Comparison of ENCODE assay signal across 10 cellular contexts in genomic region chr12:12214635-12215131, GRCh38. TPM values are rescaled to one million over a fixed set of nuclear protein-coding genes. Genes with fewer than 3 reads are reported as not detected.
DNase-seq lines count a peak whose midpoint lies in the region; ATAC-seq and TF ChIP-seq lines count a peak whose summit lies in the region.
"Had no signal": no experiment of that assay in that cellular context is flagged by ENCODE, and none has a peak within 500 bp of the region (broad histone marks: within the 10 kb centered on the region; RNA-seq: fewer than 3 reads in every experiment).

No MANE protein-coding gene starts in this region.

- H3K23ac ChIP-seq in trophoblast cell (ENCODE audit: low read length), result no peak overlapping the region

- no peaks in the 10 kb centered on the region for H3F3A ChIP-seq in GM23338 (replicated peaks; ENCODE audit: low read depth)

- H3K36me3 ChIP-seq in GM23338 (ENCODE audit: insufficient read depth), result no peaks in the 10 kb centered on the region
- H3K36me3 ChIP-seq in gastroesophageal sphincter, result no peaks in the 10 kb centered on the region
- H3K36me3 ChIP-seq in trophoblast cell (ENCODE audit: control insufficient read depth in 1 of 2, insufficient read depth in 2 of 2, low read length in 2 of 2), result peaks cover 0 to 2% of the 10 kb centered on the region in 2 experiments

- no peak for TF ChIP-seq CTCF in GM23338 (conservative IDR thresholded peaks at IDR 0.05; ENCODE audit: low read depth in 2 of 2)
- TF ChIP-seq CTCF in osteocyte (IDR thresholded peaks at IDR 0.05), result no peak
- TF ChIP-seq CTCF in gastroesophageal sphincter (IDR thresholded peaks at IDR 0.05), result no peak

- H3K4me1 ChIP-seq in GM23338 (ENCODE audit: insufficient read depth) (peaks cover 31% of the 10 kb centered on the region), gastroesophageal sphincter (peaks cover 0 to 22% (median 0%) of the 10 kb centered on the region in 3 donors), trophoblast cell (ENCODE audit: control insufficient read depth in 1 of 2, insufficient read depth in 2 of 2, low read length in 2 of 2) (peaks cover 0 to 2% of the 10 kb centered on the region in 2 experiments)

- no peaks in the 10 kb centered on the region for H3K9me2 ChIP-seq in GM23338 (ENCODE audit: insufficient read depth)

- no peak overlapping the region for H2BK120ac ChIP-seq in trophoblast cell (ENCODE audit: insufficient read depth, low read length, poor library complexity)

- 33 to 44% methylated on average over 3 of the region's 3 CpGs for WGBS in gastroesophageal sphincter (ENCODE audit: low coverage in 1 of 2), 2 donors
- WGBS in trophoblast cell (ENCODE audit: extremely low coverage, insufficient coverage, insufficient read length), result no CpG with 5 or more reads among the region's 3 CpGs

- H3K36me3 Mint-ChIP-seq in GM23338 (ENCODE audit: low read depth) (no peaks in the 10 kb centered on the region; the same call in 2 of the 3 replicates), osteocyte (ENCODE audit: unreplicated experiment) (peaks cover 11% of the 10 kb centered on the region)
- no peaks in the 10 kb centered on the region for H3K36me3 Mint-ChIP-seq in activated CD4-positive, alpha-beta T cell treated with anti-CD3 and anti-CD28 coated beads, Interleukin-2, amount 10 ng/mL, durations not matched to agents 7 days and 5 days (ENCODE audit: low read depth)

- peak; percentile 33 for DNase-seq in GM23338 (ENCODE audit: low spot score)
- DNase-seq in NOMO-1 treated with DMSO at 0.1 percent for 48 hours (lab: John Stamatoyannopoulos, UW; ENCODE audit: unreplicated experiment), result peak; percentile 42
- peak; percentile 35 for DNase-seq in dermis blood vessel endothelial cell
- DNase-seq in osteocyte (ENCODE audit: extremely low spot score, unreplicated experiment), result no peak
- no peak for DNase-seq in activated CD4-positive, alpha-beta T cell treated with anti-CD3 and anti-CD28 coated beads, Interleukin-2, amount 10 ng/mL, durations not matched to agents 7 days and 5 days
- no peak for DNase-seq in trophoblast cell
- DNase-seq: NCI-H510A had no signal

- no peak overlapping the region for H4K91ac ChIP-seq in trophoblast cell (ENCODE audit: low read depth, low read length)

- H3K9me3 ChIP-seq in gastroesophageal sphincter (no peaks in the 10 kb centered on the region), trophoblast cell (ENCODE audit: insufficient read depth, low read depth, low read length) (no peaks in the 10 kb centered on the region)

- H2AFZ ChIP-seq in GM23338 (no peak overlapping the region), trophoblast cell (ENCODE audit: insufficient read depth, low read length, poor library complexity) (no peak overlapping the region)

- H3K79me2 ChIP-seq in GM23338 (replicated peaks; ENCODE audit: insufficient read depth) (peaks cover 100% of the 10 kb centered on the region), trophoblast cell (ENCODE audit: control insufficient read depth, insufficient read depth, low read length, poor library complexity) (no peaks in the 10 kb centered on the region)

- TF ChIP-seq EP300 in gastroesophageal sphincter (IDR thresholded peaks at IDR 0.05), result no peak

- no peak overlapping the region for H3K4me3 ChIP-seq in GM23338
- no peak overlapping the region for H3K4me3 ChIP-seq in gastroesophageal sphincter
- H3K4me3 ChIP-seq in trophoblast cell (ENCODE audit: low read depth, low read length), result no peak overlapping the region

- no peaks in the 10 kb centered on the region for H3K27me3 ChIP-seq in GM23338 (ENCODE audit: insufficient read depth)
- no peaks in the 10 kb centered on the region for H3K27me3 ChIP-seq in gastroesophageal sphincter
- no peaks in the 10 kb centered on the region for H3K27me3 ChIP-seq in trophoblast cell (ENCODE audit: insufficient read depth, low read length)

- no peak overlapping the region for H4K12ac ChIP-seq in trophoblast cell (ENCODE audit: low read depth, low read length)

- no peak overlapping the region for H3K14ac ChIP-seq in trophoblast cell (ENCODE audit: low read length)

- H3K27ac Mint-ChIP-seq in GM23338, result peak overlapping the region; percentile 71
- H3K27ac Mint-ChIP-seq in osteocyte (ENCODE audit: unreplicated experiment), result peak overlapping the region; percentile 60
- H3K27ac Mint-ChIP-seq in activated CD4-positive, alpha-beta T cell treated with anti-CD3 and anti-CD28 coated beads, Interleukin-2, amount 10 ng/mL, durations not matched to agents 7 days and 5 days, result no peak overlapping the region
- H3K27ac Mint-ChIP-seq: T-helper 1 cell treated with Interleukin-12 subunit alpha and Interleukin-12 subunit beta and Interleukin-4 antibody, amounts not matched to agents 30 μg/mL and 1 μg/mL, for 36 hours had no signal

- H3K9me3 Mint-ChIP-seq in GM23338 (no peaks in the 10 kb centered on the region), osteocyte (ENCODE audit: unreplicated experiment) (no peaks in the 10 kb centered on the region)
- H3K9me3 Mint-ChIP-seq in activated CD4-positive, alpha-beta T cell treated with anti-CD3 and anti-CD28 coated beads, Interleukin-2, amount 10 ng/mL, durations not matched to agents 7 days and 5 days, result no peaks in the 10 kb centered on the region
- H3K9me3 Mint-ChIP-seq: T-helper 1 cell treated with Interleukin-12 subunit alpha and Interleukin-12 subunit beta and Interleukin-4 antibody, amounts not matched to agents 30 μg/mL and 1 μg/mL, for 36 hours had no signal

- CTCF ChIA-PET in activated CD4-positive, alpha-beta T cell treated with anti-CD3 and anti-CD28 coated beads, Interleukin-2, amount 10 ng/mL, durations not matched to agents 7 days and 5 days (lab: Charles Lee), result no interaction called here

- ATAC-seq in GM23338 (peak; percentile 64), HG03196 (IDR thresholded peaks at IDR 0.05; ENCODE audit: unreplicated experiment) (no peak), gastroesophageal sphincter (no peak)

- peaks cover 17% of the 10 kb centered on the region for H4K20me1 ChIP-seq in GM23338 (replicated peaks; ENCODE audit: insufficient read depth)

- H3K9ac ChIP-seq in trophoblast cell (ENCODE audit: low read length), result no peak overlapping the region

- H2AK5ac ChIP-seq in trophoblast cell (ENCODE audit: low read length), result no peak overlapping the region

- no peaks in the 10 kb centered on the region for H3K79me1 ChIP-seq in trophoblast cell (ENCODE audit: low read length)

- no peak overlapping the region for H3K18ac ChIP-seq in trophoblast cell (ENCODE audit: low read length)

- H3K4me1 Mint-ChIP-seq in GM23338 (peaks cover 43% of the 10 kb centered on the region), osteocyte (ENCODE audit: unreplicated experiment) (peaks cover 27% of the 10 kb centered on the region)
- peaks cover 24% of the 10 kb centered on the region for H3K4me1 Mint-ChIP-seq in activated CD4-positive, alpha-beta T cell treated with anti-CD3 and anti-CD28 coated beads, Interleukin-2, amount 10 ng/mL, durations not matched to agents 7 days and 5 days

- POLR2A ChIA-PET in activated CD4-positive, alpha-beta T cell treated with anti-CD3 and anti-CD28 coated beads, Interleukin-2, amount 10 ng/mL, durations not matched to agents 7 days and 5 days (lab: Charles Lee), result no interaction called here

- H2BK5ac ChIP-seq in trophoblast cell (ENCODE audit: low read depth, low read length, poor library complexity), result no peak overlapping the region

- TF ChIP-seq POLR2A in gastroesophageal sphincter (IDR thresholded peaks at IDR 0.05), result no peak

- H3K4me3 Mint-ChIP-seq in GM23338, result peak overlapping the region; percentile 5; the same call in 2 of the 3 replicates
- no peak overlapping the region for H3K4me3 Mint-ChIP-seq in osteocyte (ENCODE audit: unreplicated experiment)
- no peak overlapping the region for H3K4me3 Mint-ChIP-seq in activated CD4-positive, alpha-beta T cell treated with anti-CD3 and anti-CD28 coated beads, Interleukin-2, amount 10 ng/mL, durations not matched to agents 7 days and 5 days
- H3K4me3 Mint-ChIP-seq: T-helper 1 cell treated with Interleukin-12 subunit alpha and Interleukin-12 subunit beta and Interleukin-4 antibody, amounts not matched to agents 30 μg/mL and 1 μg/mL, for 36 hours had no signal

- H3K27me3 Mint-ChIP-seq in GM23338 (ENCODE audit: insufficient read depth, low read depth, poor library complexity), result no peaks in the 10 kb centered on the region
- no peaks in the 10 kb centered on the region for H3K27me3 Mint-ChIP-seq in osteocyte (ENCODE audit: unreplicated experiment)
- H3K27me3 Mint-ChIP-seq in activated CD4-positive, alpha-beta T cell treated with anti-CD3 and anti-CD28 coated beads, Interleukin-2, amount 10 ng/mL, durations not matched to agents 7 days and 5 days, result peaks cover 37% of the 10 kb centered on the region

- no peak overlapping the region for H4K8ac ChIP-seq in trophoblast cell (ENCODE audit: low read depth, low read length)

- H3K4me2 ChIP-seq in GM23338 (peak overlapping the region; percentile 39), trophoblast cell (ENCODE audit: low read length) (no peak overlapping the region)

- H3K4ac ChIP-seq in trophoblast cell (ENCODE audit: low read depth, low read length), result no peak overlapping the region

- H3K27ac ChIP-seq in GM23338 (ENCODE audit: low read depth) (peak overlapping the region; percentile 74), gastroesophageal sphincter (no peak overlapping the region), trophoblast cell (ENCODE audit: low read depth, low read length) (no peak overlapping the region)

- H2BK12ac ChIP-seq in trophoblast cell (ENCODE audit: low read length), result no peak overlapping the region

TF ChIP-seq in GM23338, 12 proteins besides CTCF, POLR2A, EP300 and RAD21:
- TF ChIP-seq STAT1 (IDR thresholded peaks at IDR 0.05; ENCODE audit: unreplicated experiment), result no peak
- no peak for TF ChIP-seq NANOG (IDR thresholded peaks at IDR 0.05; ENCODE audit: borderline replicate concordance)
- no peak for TF ChIP-seq CREB1 (CRISPR knock-in tag; IDR thresholded peaks at IDR 0.05; ENCODE audit: low read depth)
- TF ChIP-seq ZNF331 (CRISPR knock-in tag; IDR thresholded peaks at IDR 0.05; ENCODE audit: low read depth), result no peak

RNA-seq across cellular contexts. Expression of gene LRP6, which starts 52.2 kb away (rescaled TPM):
- total RNA-seq in GM23338 (2014; rRNA removed; shearing (Covaris generic)), result 61.7 and 73.8 TPM in 2 replicates
- polyA plus RNA-seq in GM23338 (2016; fragmentation: Nextera tagmentation; extraction: Ambion mirVana), result 26.8 and 29.1 TPM in 2 replicates
- 57.2 and 64.6 TPM in 2 replicates for total RNA-seq in dermis blood vessel endothelial cell
- total RNA-seq in osteocyte, result 41.9 and 48.5 TPM in 2 replicates
- total RNA-seq in activated CD4-positive, alpha-beta T cell treated with anti-CD3 and anti-CD28 coated beads, Interleukin-2, amount 10 ng/mL, durations not matched to agents 7 days and 5 days, result 1 to 10 TPM; 1.4 to 1.6 TPM
- 10 to 100 TPM; 34.5 to 58.5 (median 42.6) TPM for total RNA-seq in gastroesophageal sphincter
- polyA plus RNA-seq in trophoblast cell (2013), result 10.0 and 10.6 TPM in 2 replicates

Comparison
In these comparisons a context has a peak if more than half of its experiments do, and no peak if none do; other contexts are left out.
1. DNase-seq: peak in GM23338 (single experiment), NOMO-1 treated with DMSO at 0.1 percent for 48 hours (single experiment) and dermis blood vessel endothelial cell (single experiment); none in osteocyte (single experiment), activated CD4-positive, alpha-beta T cell treated with anti-CD3 and anti-CD28 coated beads, Interleukin-2, amount 10 ng/mL, durations not matched to agents 7 days and 5 days (single experiment) and trophoblast cell (0 of 2).
2. RNA of gene LRP6, which starts 52.2 kb away (total RNA-seq): 61.7 to 73.8 TPM in GM23338, 57.2 to 64.6 TPM in dermis blood vessel endothelial cell, 34.5 to 58.5 TPM in gastroesophageal sphincter and 41.9 to 48.5 TPM in osteocyte; 1.4 to 1.6 TPM in activated CD4-positive, alpha-beta T cell treated with anti-CD3 and anti-CD28 coated beads, Interleukin-2, amount 10 ng/mL, durations not matched to agents 7 days and 5 days; every median in the first group is over 10 times any median in the second.